ENCODE assay signal across 15 cellular contexts in the genomic region with DNA sequence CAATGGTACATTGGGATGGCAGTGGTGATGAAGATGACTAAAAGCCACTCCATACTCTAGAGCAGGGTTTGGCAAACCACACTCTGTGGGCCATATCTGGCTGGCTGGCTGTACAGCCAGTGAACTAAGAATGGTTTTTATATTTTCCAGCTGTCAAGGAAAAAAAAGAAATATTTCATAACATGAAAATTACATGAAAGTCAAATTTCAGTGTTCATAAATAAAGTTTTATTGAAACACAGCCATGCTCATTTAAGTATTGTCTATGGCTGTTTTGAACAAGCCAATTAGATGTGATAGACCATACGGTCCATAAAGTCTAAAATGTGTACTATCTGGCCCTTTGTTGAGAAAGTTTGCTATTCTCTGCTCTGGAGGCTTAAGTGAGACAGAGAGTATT. TPM values are rescaled to one million over a fixed set of nuclear protein-coding genes. Genes with fewer than 3 reads are reported as not detected.
DNase-seq lines count a peak whose midpoint lies in the region; ATAC-seq and TF ChIP-seq lines count a peak whose summit lies in the region.
"Had no signal": no experiment of that assay in that cellular context is flagged by ENCODE, and none has a peak within 500 bp of the region (broad histone marks: within the 10 kb centered on the region; RNA-seq: fewer than 3 reads in every experiment).

No MANE protein-coding gene starts in this region.

- TF ChIP-seq CTCF in left ventricle myocardium inferior (IDR thresholded peaks at IDR 0.05; ENCODE audit: borderline replicate concordance) (no peak), OCI-LY3 (IDR thresholded peaks at IDR 0.05; ENCODE audit: low read depth, low read length) (no peak), fibroblast of lung (conservative IDR thresholded peaks at IDR 0.05 in 1 of 2, IDR thresholded peaks at IDR 0.05 in 1 of 2; ENCODE audit: low read depth in 1 of 2, low read length in 2 of 2) (no peak)

- H3K36me3 Mint-ChIP-seq in stimulated activated memory B cell treated with anti-CD40 and anti-IgM and Interleukin-4, amounts not matched to agents 10 μg/mL and 1 μg/mL and 100 μg/mL, for 72 hours, result peaks cover 11% of the 10 kb centered on the region

- H2AFZ ChIP-seq in OCI-LY3 (ENCODE audit: low read depth, low read length) (no peak overlapping the region), fibroblast of lung (ENCODE audit: low read length) (no peak overlapping the region)

- no peak overlapping the region for H3K4me3 Mint-ChIP-seq in stimulated activated memory B cell treated with anti-CD40 and anti-IgM and Interleukin-4, amounts not matched to agents 10 μg/mL and 1 μg/mL and 100 μg/mL, for 72 hours
- H3K4me3 Mint-ChIP-seq: naive thymus-derived CD4-positive, alpha-beta T cell had no signal

- H3K9me3 Mint-ChIP-seq in stimulated activated memory B cell treated with anti-CD40 and anti-IgM and Interleukin-4, amounts not matched to agents 10 μg/mL and 1 μg/mL and 100 μg/mL, for 72 hours, result no peaks in the 10 kb centered on the region
- H3K9me3 Mint-ChIP-seq: naive thymus-derived CD4-positive, alpha-beta T cell had no signal

- ATAC-seq in left ventricle myocardium superior, result no peak
- ATAC-seq in stimulated activated memory B cell treated with anti-CD40 and anti-IgM and Interleukin-4, amounts not matched to agents 10 μg/mL and 1 μg/mL and 100 μg/mL, for 72 hours, result no peak
- no peak for ATAC-seq in GM18909 (IDR thresholded peaks at IDR 0.05; ENCODE audit: poor library complexity, unreplicated experiment)
- no peak for ATAC-seq in HG03159 (IDR thresholded peaks at IDR 0.05; ENCODE audit: unreplicated experiment)
- ATAC-seq: naive thymus-derived CD4-positive, alpha-beta T cell had no signal

- H3K4me1 Mint-ChIP-seq in stimulated activated memory B cell treated with anti-CD40 and anti-IgM and Interleukin-4, amounts not matched to agents 10 μg/mL and 1 μg/mL and 100 μg/mL, for 72 hours, result peaks cover 13% of the 10 kb centered on the region

- H3K27me3 Mint-ChIP-seq in stimulated activated memory B cell treated with anti-CD40 and anti-IgM and Interleukin-4, amounts not matched to agents 10 μg/mL and 1 μg/mL and 100 μg/mL, for 72 hours, result no peaks in the 10 kb centered on the region
- H3K27me3 Mint-ChIP-seq: naive thymus-derived CD4-positive, alpha-beta T cell had no signal

- no peaks in the 10 kb centered on the region for H3K9me3 ChIP-seq in left ventricle myocardium inferior (replicated peaks)
- H3K9me3 ChIP-seq in OCI-LY3 (ENCODE audit: insufficient read depth, low read length), result no peaks in the 10 kb centered on the region
- no peaks in the 10 kb centered on the region for H3K9me3 ChIP-seq in fibroblast of lung (ENCODE audit: control insufficient read depth, insufficient read depth, low read depth, low read length)

- H3K27me3 ChIP-seq in left ventricle myocardium inferior (ENCODE audit: low read depth) (no peaks in the 10 kb centered on the region), OCI-LY3 (ENCODE audit: low read depth, low read length) (no peaks in the 10 kb centered on the region), fibroblast of lung (ENCODE audit: control insufficient read depth, insufficient read depth, low read length) (no peaks in the 10 kb centered on the region)

- DNase-seq in left ventricle myocardium inferior, result no peak
- DNase-seq in left ventricle myocardium superior, result no peak
- no peak for DNase-seq in fibroblast of lung (ENCODE audit: low read depth in 2 of 2)
- DNase-seq in anterior cingulate cortex (lab: John Stamatoyannopoulos, UW), result no peak
- DNase-seq: activated CD4-positive, alpha-beta T cell treated with anti-CD3 and anti-CD28 coated beads for 48 hours; activated T-cell treated with anti-CD3 and anti-CD28 coated beads, Interleukin-2, amount 50 U/mL, for 48 hours; DMS 273 treated with DMSO at 0.1 percent for 48 hours; GOT3; NCI-H1930; stimulated activated CD4-positive, alpha-beta T cell treated with anti-CD3 and anti-CD28 coated beads, Interleukin-4, amount 100 ng/mL, for 1 hour had no signal

- peaks cover 35% of the 10 kb centered on the region for H3K79me2 ChIP-seq in OCI-LY3 (ENCODE audit: low read length)
- H3K79me2 ChIP-seq in fibroblast of lung (ENCODE audit: control insufficient read depth, insufficient read depth, low read length), result peaks cover 25% of the 10 kb centered on the region

- H4K20me1 ChIP-seq in OCI-LY3 (ENCODE audit: insufficient read depth, low read length) (no peaks in the 10 kb centered on the region), fibroblast of lung (ENCODE audit: control insufficient read depth, extremely low read depth, insufficient read depth, low read length) (no peaks in the 10 kb centered on the region)

- H3K4me3 ChIP-seq in left ventricle myocardium inferior (peak overlapping the region; percentile 76), OCI-LY3 (ENCODE audit: low read length) (peak overlapping the region; percentile 93; the same call in 1 of the 2 replicates), fibroblast of lung (replicated peaks in 1 of 4; ENCODE audit: control extremely low read depth in 1 of 4, insufficient read depth in 1 of 4, low read depth in 3 of 4, low read length in 4 of 4) (peak overlapping the region in 3 of 4 experiments; percentile 80 to 88 (median 82))

- H3K36me3 ChIP-seq in left ventricle myocardium inferior, result peaks cover 22% of the 10 kb centered on the region
- H3K36me3 ChIP-seq in OCI-LY3 (replicated peaks; ENCODE audit: low read depth, low read length), result peaks cover 16% of the 10 kb centered on the region
- H3K36me3 ChIP-seq in fibroblast of lung (ENCODE audit: control insufficient read depth, insufficient read depth, low read length), result no peaks in the 10 kb centered on the region

- H3K9ac ChIP-seq in OCI-LY3 (ENCODE audit: low read length) (no peak overlapping the region), fibroblast of lung (ENCODE audit: insufficient read depth, low read length) (no peak overlapping the region)

- no peak overlapping the region for H3K27ac Mint-ChIP-seq in stimulated activated memory B cell treated with anti-CD40 and anti-IgM and Interleukin-4, amounts not matched to agents 10 μg/mL and 1 μg/mL and 100 μg/mL, for 72 hours
- H3K27ac Mint-ChIP-seq: naive thymus-derived CD4-positive, alpha-beta T cell had no signal

- H3K4me2 ChIP-seq in OCI-LY3 (ENCODE audit: low read length), result peak overlapping the region; percentile 73
- peak overlapping the region; percentile 5 for H3K4me2 ChIP-seq in fibroblast of lung (ENCODE audit: extremely low read depth, insufficient read depth, low read length)

- H3K4me1 ChIP-seq in left ventricle myocardium inferior (peaks cover 38% of the 10 kb centered on the region), OCI-LY3 (ENCODE audit: low read length) (peaks cover 16% of the 10 kb centered on the region), fibroblast of lung (ENCODE audit: control insufficient read depth, extremely low read depth, insufficient read depth, low read length) (no peaks in the 10 kb centered on the region)

- no peak overlapping the region for H3K27ac ChIP-seq in left ventricle myocardium inferior (replicated peaks)
- H3K27ac ChIP-seq in OCI-LY3 (ENCODE audit: low read length), result no peak overlapping the region
- no peak overlapping the region for H3K27ac ChIP-seq in fibroblast of lung (ENCODE audit: insufficient read depth, low read length)

- intact Hi-C loops in left ventricle myocardium inferior (cut with micrococcal nuclease), result no loop called here
- intact Hi-C loops in left ventricle myocardium superior (cut with micrococcal nuclease), result no loop called here

RNA-seq across cellular contexts. Expression of gene TTC21B, which starts 1.5 kb away (rescaled TPM):
- total RNA-seq in left ventricle myocardium inferior (15.5 TPM), left ventricle myocardium superior (14.7 TPM), fibroblast of lung (28.6 and 29.5 TPM in 2 replicates)
- polyA plus RNA-seq in fibroblast of lung, result 6.3 and 7.3 TPM in 2 replicates
- polyA plus RNA-seq in fibroblast of lung (2012), result 3.6 and 5.2 TPM in 2 replicates
- 0.59 and 9.6 TPM in 2 replicates for polyA minus RNA-seq in fibroblast of lung (ENCODE audit: low replicate concordance)
